9 cellular contexts compared by ENCODE assay signal in the genomic region with DNA sequence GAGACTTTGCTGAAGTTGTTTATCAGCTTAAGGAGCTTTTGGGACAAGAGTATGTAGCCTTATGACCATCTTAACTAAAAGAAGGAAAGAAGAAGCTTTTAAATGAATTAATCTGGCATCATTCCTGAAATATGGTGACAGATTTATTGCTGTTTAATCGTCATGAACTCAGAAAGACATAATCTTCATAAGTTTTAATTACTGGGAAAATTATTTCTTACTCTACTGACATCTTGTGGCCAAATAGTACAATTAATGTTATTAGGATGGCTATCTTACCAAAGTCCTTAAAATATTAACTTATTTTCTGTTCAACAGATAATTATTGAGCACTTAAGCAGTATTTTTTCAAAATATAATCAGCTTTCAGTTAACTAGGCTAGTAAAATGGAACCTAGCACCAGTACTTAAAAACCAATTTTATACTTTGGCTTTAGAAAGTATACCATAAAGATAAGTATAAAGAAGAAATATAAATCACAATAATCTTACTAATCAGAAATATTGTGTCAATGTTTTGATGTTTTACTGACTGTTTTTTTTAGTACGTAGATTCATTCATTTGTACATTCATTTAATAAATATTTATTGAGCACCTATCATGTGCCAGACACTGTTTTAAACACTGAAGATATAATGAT. TPM values are rescaled to one million over a fixed set of nuclear protein-coding genes. Genes with fewer than 3 reads are reported as not detected.
A peak's percentile ranks its signal among the peaks of the same experiment; 100 is the strongest.
DNase-seq lines count a peak whose midpoint lies in the region; ATAC-seq, FAIRE-seq and TF ChIP-seq lines count a peak whose summit lies in the region.
"Had no signal": no experiment of that assay in that cellular context is flagged by ENCODE, and none has a peak within 500 bp of the region (broad histone marks: within the 10 kb centered on the region; RNA-seq: fewer than 3 reads in every experiment).

No MANE protein-coding gene starts in this region.

- no peak for TF ChIP-seq POLR2A in NB4 (IDR thresholded peaks at IDR 0.05; ENCODE audit: extremely low read depth, insufficient read length)

- H3K27ac Mint-ChIP-seq in chondrocyte (ENCODE audit: unreplicated experiment) = no peak overlapping the region

- peaks cover 13% of the 10 kb centered on the region for H3K36me3 Mint-ChIP-seq in chondrocyte (ENCODE audit: low read depth)
- peaks cover 2% of the 10 kb centered on the region for H3K36me3 Mint-ChIP-seq in activated T-cell treated with anti-CD3 and anti-CD28 coated beads, Interleukin-2, amount 50 U/mL, for 4 hours (ENCODE audit: insufficient read depth)

- ATAC-seq in pancreas = peak in 3 of 4 donors; percentile 45 to 57 (median 46)
- ATAC-seq in activated T-cell treated with anti-CD3 and anti-CD28 coated beads, Interleukin-2, amount 50 U/mL, for 4 hours = no peak

- TF ChIP-seq CTCF in NB4 (IDR thresholded peaks at IDR 0.05; ENCODE audit: low read depth, low read length) = no peak
- peak; percentile 85 for TF ChIP-seq CTCF in chondrocyte (IDR thresholded peaks at IDR 0.05)
- TF ChIP-seq CTCF in pancreas (IDR thresholded peaks at IDR 0.05) = peak in 3 of 4 donors; percentile 15 to 39 (median 32)

- H3K27me3 Mint-ChIP-seq in chondrocyte (ENCODE audit: low read depth) = no peaks in the 10 kb centered on the region
- no peaks in the 10 kb centered on the region for H3K27me3 Mint-ChIP-seq in activated T-cell treated with anti-CD3 and anti-CD28 coated beads, Interleukin-2, amount 50 U/mL, for 4 hours (ENCODE audit: low read depth)

- no peaks in the 10 kb centered on the region for H3K36me3 ChIP-seq in pancreas

- H3K4me1 ChIP-seq in pancreas = no peaks in the 10 kb centered on the region

- FAIRE-seq in G401.6 (lab: Jason Lieb, UNC) = peak; percentile 79
- peak; percentile 72 for FAIRE-seq in pancreas (lab: Jason Lieb, UNC)

- no peak overlapping the region for H3K4me3 Mint-ChIP-seq in chondrocyte (ENCODE audit: unreplicated experiment)
- no peak overlapping the region for H3K4me3 Mint-ChIP-seq in activated T-cell treated with anti-CD3 and anti-CD28 coated beads, Interleukin-2, amount 50 U/mL, for 4 hours

- H3K9me3 ChIP-seq in pancreas = no peaks in the 10 kb centered on the region

- 20 to 23% methylated on average over 2 of the region's 2 CpGs for WGBS in pancreas, 2 donors

- intact Hi-C loops in pancreas (cut with DNase I) = no loop called here

- no peaks in the 10 kb centered on the region for H3K27me3 ChIP-seq in pancreas

- H3K27ac ChIP-seq in pancreas = no peak overlapping the region

- H3K4me1 Mint-ChIP-seq in chondrocyte (ENCODE audit: low read depth) = peaks cover 27% of the 10 kb centered on the region
- no peaks in the 10 kb centered on the region for H3K4me1 Mint-ChIP-seq in activated T-cell treated with anti-CD3 and anti-CD28 coated beads, Interleukin-2, amount 50 U/mL, for 4 hours (ENCODE audit: low read depth)

- peaks cover 11% of the 10 kb centered on the region for H3K9me3 Mint-ChIP-seq in chondrocyte (ENCODE audit: low read depth)
- no peaks in the 10 kb centered on the region for H3K9me3 Mint-ChIP-seq in activated T-cell treated with anti-CD3 and anti-CD28 coated beads, Interleukin-2, amount 50 U/mL, for 4 hours

- no peak overlapping the region for H3K4me3 ChIP-seq in NB4 (ENCODE audit: low read depth, low read length)
- H3K4me3 ChIP-seq in pancreas = no peak overlapping the region

- DNase-seq in NB4 (ENCODE audit: low read depth) = peak; percentile 26
- no peak for DNase-seq in chondrocyte (ENCODE audit: low spot score)
- no peak for DNase-seq in pancreas
- DNase-seq in activated T-cell treated with anti-CD3 and anti-CD28 coated beads, Interleukin-2, amount 50 U/mL, for 4 hours = no peak
- no peak for DNase-seq in activated CD4-positive, CD25-positive, alpha-beta regulatory T cell treated with anti-CD3 and anti-CD28 coated beads, Interleukin-2, amount 50 U/mL, for 72 hours
- no peak for DNase-seq in stimulated activated CD4-positive, alpha-beta T cell treated with anti-CD3 and anti-CD28 coated beads, Interleukin-15, amount 100 ng/mL, for 24 hours
- DNase-seq in C1 segment of cervical spinal cord (lab: John Stamatoyannopoulos, UW) = no peak

RNA-seq across cellular contexts. Expression of a gene that starts 34.7 kb away (rescaled TPM):
- total RNA-seq in chondrocyte (not detected in 3 replicates), pancreas (under 1 TPM in 1 of 6 donors, not detected in 5; 0.31 TPM)
- not detected for polyA plus RNA-seq in pancreas
- under 1 TPM in 1 of 3 donors, not detected in 2; 0.16 TPM for total RNA-seq in activated T-cell treated with anti-CD3 and anti-CD28 coated beads, Interleukin-2, amount 50 U/mL, for 4 hours
- total RNA-seq: pulmonary artery endothelial cell had no signal

RNA-seq across cellular contexts. Expression of a gene that starts 56.6 kb away (rescaled TPM):
- total RNA-seq in chondrocyte = 3.8 to 6.8 TPM (median 5.0 TPM) in 3 replicates
- 10 to 100 TPM in 4 of 6 donors, 1 to 10 TPM in 2; 5.0 to 26.6 (median 12.9) TPM for total RNA-seq in pancreas
- polyA plus RNA-seq in pancreas = 10 to 100 TPM; 13.1 to 17.8 TPM
- total RNA-seq in activated T-cell treated with anti-CD3 and anti-CD28 coated beads, Interleukin-2, amount 50 U/mL, for 4 hours = under 1 TPM; 0.13 to 0.29 (median 0.22) TPM
- total RNA-seq: pulmonary artery endothelial cell had no signal

Comparison
In these comparisons a context has a peak if more than half of its experiments do, and no peak if none do; other contexts are left out.
1. ATAC-seq: peak in pancreas (3 of 4); none in activated T-cell treated with anti-CD3 and anti-CD28 coated beads, Interleukin-2, amount 50 U/mL, for 4 hours (0 of 2).